ENCODE assay signal across 1 cellular context in the genomic region with DNA sequence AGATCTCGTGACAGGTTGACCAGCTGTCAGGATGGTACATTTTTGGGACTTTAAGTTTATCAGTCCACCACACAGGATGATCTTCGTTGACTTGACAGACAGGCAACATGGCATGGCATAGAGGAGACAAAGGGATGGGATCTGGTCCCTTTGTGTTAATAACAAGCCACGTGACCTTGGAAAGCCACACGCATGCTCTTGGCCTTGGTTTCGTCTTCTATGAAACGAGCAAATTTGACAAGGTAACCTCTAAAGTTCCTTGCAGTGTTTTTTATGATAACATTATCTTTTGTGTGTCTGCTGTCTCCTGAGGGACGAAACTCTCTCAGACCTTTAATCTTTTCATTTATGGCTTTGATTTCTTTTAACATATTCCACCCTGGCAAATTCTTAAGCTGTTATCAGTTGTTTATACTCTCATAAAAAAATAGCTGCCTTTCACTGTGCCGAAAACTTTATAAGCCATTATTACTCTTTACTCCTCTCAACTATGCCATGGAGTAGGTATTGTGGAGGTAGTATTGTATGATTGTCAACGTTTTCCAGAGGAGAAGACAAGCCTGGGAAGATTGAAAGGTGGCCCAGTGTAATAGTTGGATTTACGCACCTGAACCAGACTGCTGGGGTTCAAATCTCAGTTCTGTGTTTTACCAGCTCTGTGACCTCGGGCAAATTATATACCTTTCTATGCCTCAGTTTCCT.
TF ChIP-seq lines count a peak whose summit lies in the region.

No MANE protein-coding gene starts in this region.

TF ChIP-seq in K562, 482 proteins besides CTCF, POLR2A, EP300 and RAD21 (continued from another document and continues in another):
- TF ChIP-seq MGA (IDR thresholded peaks at IDR 0.05), result peak; percentile 43
- TF ChIP-seq SRF (CRISPR knock-in tag; IDR thresholded peaks at IDR 0.05), result no peak
- TF ChIP-seq RBM15 (IDR thresholded peaks at IDR 0.05; ENCODE audit: insufficient read depth, low read length), result no peak
- TF ChIP-seq CBFA2T2 (conservative IDR thresholded peaks at IDR 0.05), result peak; percentile 40; the same call in 1 of the 2 replicates
- TF ChIP-seq, protein P1, sequence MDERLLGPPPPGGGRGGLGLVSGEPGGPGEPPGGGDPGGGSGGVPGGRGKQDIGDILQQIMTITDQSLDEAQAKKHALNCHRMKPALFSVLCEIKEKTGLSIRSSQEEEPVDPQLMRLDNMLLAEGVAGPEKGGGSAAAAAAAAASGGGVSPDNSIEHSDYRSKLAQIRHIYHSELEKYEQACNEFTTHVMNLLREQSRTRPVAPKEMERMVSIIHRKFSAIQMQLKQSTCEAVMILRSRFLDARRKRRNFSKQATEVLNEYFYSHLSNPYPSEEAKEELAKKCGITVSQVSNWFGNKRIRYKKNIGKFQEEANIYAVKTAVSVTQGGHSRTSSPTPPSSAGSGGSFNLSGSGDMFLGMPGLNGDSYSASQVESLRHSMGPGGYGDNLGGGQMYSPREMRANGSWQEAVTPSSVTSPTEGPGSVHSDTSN (CRISPR knock-in tag; IDR thresholded peaks at IDR 0.05; ENCODE audit: low read depth), result no peak
- TF ChIP-seq, protein P1 (tag; conservative IDR thresholded peaks at IDR 0.05; ENCODE audit: low read depth), result no peak
- no peak for TF ChIP-seq ZNF165 (CRISPR knock-in tag; IDR thresholded peaks at IDR 0.05; ENCODE audit: borderline replicate concordance)
- no peak for TF ChIP-seq NFE2 (IDR thresholded peaks at IDR 0.05; ENCODE audit: low read depth)
- no peak for TF ChIP-seq RBM14 (IDR thresholded peaks at IDR 0.05; ENCODE audit: borderline replicate concordance, insufficient read depth, low read depth, low read length)
- no peak for TF ChIP-seq ZNF174 (CRISPR knock-in tag; IDR thresholded peaks at IDR 0.05)
- no peak for TF ChIP-seq UBTF (IDR thresholded peaks at IDR 0.05; ENCODE audit: borderline replicate concordance in 1 of 2, low read depth in 2 of 2, low read length in 2 of 2)
- TF ChIP-seq TCF7L2 (IDR thresholded peaks at IDR 0.05; ENCODE audit: low read depth, low read length), result no peak
- no peak for TF ChIP-seq NFRKB (IDR thresholded peaks at IDR 0.05; ENCODE audit: low read depth)
- TF ChIP-seq, protein P2, sequence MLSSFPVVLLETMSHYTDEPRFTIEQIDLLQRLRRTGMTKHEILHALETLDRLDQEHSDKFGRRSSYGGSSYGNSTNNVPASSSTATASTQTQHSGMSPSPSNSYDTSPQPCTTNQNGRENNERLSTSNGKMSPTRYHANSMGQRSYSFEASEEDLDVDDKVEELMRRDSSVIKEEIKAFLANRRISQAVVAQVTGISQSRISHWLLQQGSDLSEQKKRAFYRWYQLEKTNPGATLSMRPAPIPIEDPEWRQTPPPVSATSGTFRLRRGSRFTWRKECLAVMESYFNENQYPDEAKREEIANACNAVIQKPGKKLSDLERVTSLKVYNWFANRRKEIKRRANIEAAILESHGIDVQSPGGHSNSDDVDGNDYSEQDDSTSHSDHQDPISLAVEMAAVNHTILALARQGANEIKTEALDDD (IDR thresholded peaks at IDR 0.05), result no peak
- TF ChIP-seq, protein P3, sequence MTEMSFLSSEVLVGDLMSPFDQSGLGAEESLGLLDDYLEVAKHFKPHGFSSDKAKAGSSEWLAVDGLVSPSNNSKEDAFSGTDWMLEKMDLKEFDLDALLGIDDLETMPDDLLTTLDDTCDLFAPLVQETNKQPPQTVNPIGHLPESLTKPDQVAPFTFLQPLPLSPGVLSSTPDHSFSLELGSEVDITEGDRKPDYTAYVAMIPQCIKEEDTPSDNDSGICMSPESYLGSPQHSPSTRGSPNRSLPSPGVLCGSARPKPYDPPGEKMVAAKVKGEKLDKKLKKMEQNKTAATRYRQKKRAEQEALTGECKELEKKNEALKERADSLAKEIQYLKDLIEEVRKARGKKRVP (CRISPR knock-in tag; IDR thresholded peaks at IDR 0.05), result no peak
- TF ChIP-seq CREB3L1 (IDR thresholded peaks at IDR 0.05; ENCODE audit: borderline replicate concordance, low read depth), result no peak
- TF ChIP-seq MEF2A (IDR thresholded peaks at IDR 0.05; ENCODE audit: control insufficient read depth, low read depth, low read length), result no peak
- no peak for TF ChIP-seq CAMTA2 (CRISPR knock-in tag; conservative IDR thresholded peaks at IDR 0.05)
- no peak for TF ChIP-seq ETS2 (tag; IDR thresholded peaks at IDR 0.05; ENCODE audit: borderline replicate concordance, poor library complexity, severe bottlenecking)
- TF ChIP-seq GTF2A2 (tag; IDR thresholded peaks at IDR 0.05), result no peak
- TF ChIP-seq, protein P4, sequence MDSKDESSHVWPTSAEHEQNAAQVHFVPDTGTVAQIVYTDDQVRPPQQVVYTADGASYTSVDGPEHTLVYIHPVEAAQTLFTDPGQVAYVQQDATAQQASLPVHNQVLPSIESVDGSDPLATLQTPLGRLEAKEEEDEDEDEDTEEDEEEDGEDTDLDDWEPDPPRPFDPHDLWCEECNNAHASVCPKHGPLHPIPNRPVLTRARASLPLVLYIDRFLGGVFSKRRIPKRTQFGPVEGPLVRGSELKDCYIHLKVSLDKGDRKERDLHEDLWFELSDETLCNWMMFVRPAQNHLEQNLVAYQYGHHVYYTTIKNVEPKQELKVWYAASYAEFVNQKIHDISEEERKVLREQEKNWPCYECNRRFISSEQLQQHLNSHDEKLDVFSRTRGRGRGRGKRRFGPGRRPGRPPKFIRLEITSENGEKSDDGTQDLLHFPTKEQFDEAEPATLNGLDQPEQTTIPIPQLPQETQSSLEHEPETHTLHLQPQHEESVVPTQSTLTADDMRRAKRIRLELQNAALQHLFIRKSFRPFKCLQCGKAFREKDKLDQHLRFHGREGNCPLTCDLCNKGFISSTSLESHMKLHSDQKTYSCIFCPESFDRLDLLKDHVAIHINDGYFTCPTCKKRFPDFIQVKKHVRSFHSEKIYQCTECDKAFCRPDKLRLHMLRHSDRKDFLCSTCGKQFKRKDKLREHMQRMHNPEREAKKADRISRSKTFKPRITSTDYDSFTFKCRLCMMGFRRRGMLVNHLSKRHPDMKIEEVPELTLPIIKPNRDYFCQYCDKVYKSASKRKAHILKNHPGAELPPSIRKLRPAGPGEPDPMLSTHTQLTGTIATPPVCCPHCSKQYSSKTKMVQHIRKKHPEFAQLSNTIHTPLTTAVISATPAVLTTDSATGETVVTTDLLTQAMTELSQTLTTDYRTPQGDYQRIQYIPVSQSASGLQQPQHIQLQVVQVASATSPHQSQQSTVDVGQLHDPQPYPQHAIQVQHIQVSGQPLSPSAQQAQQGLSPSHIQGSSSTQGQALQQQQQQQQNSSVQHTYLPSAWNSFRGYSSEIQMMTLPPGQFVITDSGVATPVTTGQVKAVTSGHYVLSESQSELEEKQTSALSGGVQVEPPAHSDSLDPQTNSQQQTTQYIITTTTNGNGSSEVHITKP (IDR thresholded peaks at IDR 0.05; ENCODE audit: partially characterized antibody), result no peak
- no peak for TF ChIP-seq ZNF311 (CRISPR knock-in tag; IDR thresholded peaks at IDR 0.05)
